Comparison of ENCODE assay signal across 8 cellular contexts in genomic region chr12:67647547-67648305, GRCh38. TPM values are rescaled to one million over a fixed set of nuclear protein-coding genes. Genes with fewer than 3 reads are reported as not detected.
DNase-seq lines count a peak whose midpoint lies in the region; ATAC-seq and TF ChIP-seq lines count a peak whose summit lies in the region.

No MANE protein-coding gene starts in this region.

- peaks cover 0 to 5% (median 0%) of the 10 kb centered on the region in 3 donors for H3K27me3 Mint-ChIP-seq in naive B cell

- ATAC-seq in GM19351 (IDR thresholded peaks at IDR 0.05; ENCODE audit: unreplicated experiment) (peak; percentile 15), naive B cell (ENCODE audit: low read depth in 2 of 2) (peak; percentile 34 to 37)

- H3K9me3 ChIP-seq in thymus (ENCODE audit: control insufficient read depth), result no peaks in the 10 kb centered on the region

- DNase-seq in AG20443 (ENCODE audit: low spot score) (peak; percentile 88), KBM-7 (peak; percentile 89), OCI-M1 (lab: John Stamatoyannopoulos, UW) (peak; percentile 58), activated gamma-delta T cell (lab: John Stamatoyannopoulos, UW) (peak; percentile 16), fibroblast of the aortic adventitia (ENCODE audit: low read depth) (peak; percentile 70), naive B cell (peak; percentile 53)

- H3K36me3 ChIP-seq in thymus (ENCODE audit: control insufficient read depth, insufficient read depth), result no peaks in the 10 kb centered on the region

- H3K4me3 Mint-ChIP-seq in naive B cell, result peak overlapping the region; percentile 93 to 100 (median 97)

- H3K27ac Mint-ChIP-seq in naive B cell, result peak overlapping the region; percentile 89 to 96 (median 94)

- peaks cover 0 to 16% of the 10 kb centered on the region in 2 donors for H3K36me3 Mint-ChIP-seq in naive B cell

- peaks cover 9% of the 10 kb centered on the region for H3K4me1 ChIP-seq in thymus (ENCODE audit: control insufficient read depth, insufficient read depth, low read length)

- H3K4me1 Mint-ChIP-seq in naive B cell, result peaks cover 30 to 32% (median 31%) of the 10 kb centered on the region in 3 donors

- H3K4me3 ChIP-seq in fibroblast of the aortic adventitia (ENCODE audit: low read depth, low read length), result peak overlapping the region; percentile 77
- H3K4me3 ChIP-seq in thymus (ENCODE audit: low read length), result peak overlapping the region; percentile 98

- 21% methylated on average over 36 of the region's 36 CpGs for WGBS in thymus

- H3K27me3 ChIP-seq in thymus (ENCODE audit: control insufficient read depth, insufficient read depth), result no peaks in the 10 kb centered on the region

- in situ Hi-C loops in KBM-7 (cut with MboI; ENCODE audit: low pct_unique_long_range_greater_than_20kb, low sequenced_read_pairs), result no loop called here

- no peaks in the 10 kb centered on the region for H3K9me3 Mint-ChIP-seq in naive B cell

- peak overlapping the region; percentile 95 for H3K27ac ChIP-seq in thymus (ENCODE audit: low read depth)

- peak; percentile 52 for TF ChIP-seq CTCF in fibroblast of the aortic adventitia (IDR thresholded peaks at IDR 0.05; ENCODE audit: insufficient read depth, low read length)

RNA-seq across cellular contexts. Expression of gene DYRK2, which starts 0.8 kb away (rescaled TPM):
- total RNA-seq in fibroblast of the aortic adventitia (ENCODE audit: low replicate concordance), result 23.8 and 32.1 TPM in 2 replicates
- 10 to 100 TPM; 27.4 to 62.0 (median 36.5) TPM for polyA plus RNA-seq in naive B cell (ENCODE audit: low read depth in 6 of 6)
- 11.8 TPM for polyA plus RNA-seq in thymus

Comparison
In these comparisons a context has a peak if more than half of its experiments do, and no peak if none do; other contexts are left out.
1. Peak in every context shown above with its lines: DNase-seq, ATAC-seq, H3K4me3 ChIP-seq and H3K27ac ChIP-seq.
2. DNase-seq: peak in every context shown above with its lines; median percentile 89 in KBM-7; 88 in AG20443; 70 in fibroblast of the aortic adventitia; 58 in OCI-M1; 53 in naive B cell; 16 in activated gamma-delta T cell.